ENCODE assay signal across 15 cellular contexts in the genomic region with DNA sequence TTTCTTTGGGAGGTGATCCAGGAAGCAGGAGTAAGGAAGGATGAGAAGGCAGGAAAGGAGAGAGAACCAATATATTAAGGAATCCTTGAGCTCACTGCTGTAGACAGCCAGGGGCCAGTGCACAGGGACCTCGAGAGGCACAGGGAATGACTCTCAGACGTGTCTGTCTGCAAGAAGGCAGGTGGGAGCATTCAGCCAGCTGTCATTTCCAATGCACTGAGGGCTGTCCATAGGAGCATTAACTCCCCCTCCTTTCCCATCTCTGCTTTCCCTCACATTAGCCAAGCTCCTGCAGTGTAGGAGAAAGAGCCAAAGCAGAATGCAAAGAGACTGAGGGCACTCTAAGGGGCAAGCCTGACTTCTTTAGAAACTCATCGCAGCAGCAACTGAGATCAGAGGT.
DNase-seq lines count a peak whose midpoint lies in the region; ATAC-seq and TF ChIP-seq lines count a peak whose summit lies in the region.
"Had no signal": no experiment of that assay in that cellular context is flagged by ENCODE, and none has a peak within 500 bp of the region (broad histone marks: within the 10 kb centered on the region; RNA-seq: fewer than 3 reads in every experiment).

No MANE protein-coding gene starts in this region.

- peaks cover 35% of the 10 kb centered on the region for H3K9me3 ChIP-seq in endodermal cell (ENCODE audit: control insufficient read depth, low read length)
- H3K9me3 ChIP-seq in spleen = peaks cover 0 to 11% (median 1%) of the 10 kb centered on the region in 8 donors
- H3K9me3 ChIP-seq: BE2C, HAP-1 had no signal

- H3K9ac ChIP-seq in endodermal cell (ENCODE audit: extremely low read depth, low read length, poor library complexity, severe bottlenecking) = no peak overlapping the region

- H3K4me1 ChIP-seq in endodermal cell (ENCODE audit: control insufficient read depth, insufficient read depth, low read length) (no peaks in the 10 kb centered on the region), spleen (no peaks in the 10 kb centered on the region)
- H3K4me1 ChIP-seq: BE2C, HAP-1 had no signal

- TF ChIP-seq CTCF in endodermal cell (conservative IDR thresholded peaks at IDR 0.05) (no peak), nephron (IDR thresholded peaks at IDR 0.05; ENCODE audit: unreplicated experiment in 3 of 3) (no peak), spleen (IDR thresholded peaks at IDR 0.05 in 8 of 11, conservative IDR thresholded peaks at IDR 0.05 in 3 of 11) (no peak)

- H3K9me3 Mint-ChIP-seq in endodermal cell (peaks cover 40% of the 10 kb centered on the region), nephron (peaks cover 24% of the 10 kb centered on the region)

- H3K36me3 ChIP-seq in endodermal cell (ENCODE audit: control insufficient read depth, insufficient read depth, low read length) (no peaks in the 10 kb centered on the region), spleen (no peaks in the 10 kb centered on the region)
- H3K36me3 ChIP-seq: BE2C, HAP-1 had no signal

- H3K4me3 ChIP-seq in endodermal cell (ENCODE audit: low read length) (no peak overlapping the region), spleen (no peak overlapping the region)
- H3K4me3 ChIP-seq: HAP-1 had no signal

- intact Hi-C loops in spleen (cut with DNase I; ENCODE audit: low total_unique reads) = no loop called here
- intact Hi-C loops in head of caudate nucleus (cut with DNase I) = no loop called here

- ATAC-seq in GM19463 (IDR thresholded peaks at IDR 0.05; ENCODE audit: unreplicated experiment) = no peak

- H3K27ac Mint-ChIP-seq in endodermal cell (no peak overlapping the region), nephron (peak overlapping the region in 2 of 3 experiments; percentile 4 to 14)

- peak; percentile 26 for DNase-seq in NCI-H69 (lab: John Stamatoyannopoulos, UW)
- no peak for DNase-seq in endodermal cell
- DNase-seq in spleen = no peak
- DNase-seq in head of caudate nucleus = no peak
- no peak for DNase-seq in AG08396 (ENCODE audit: low spot score)
- DNase-seq: BE2C; CD4-positive, alpha-beta memory T cell; COR-L47; DMS153; DND-41; GDM1 had no signal

- H3K27me3 Mint-ChIP-seq in endodermal cell (ENCODE audit: insufficient read depth) (peaks cover 2% of the 10 kb centered on the region), nephron (ENCODE audit: low read depth) (no peaks in the 10 kb centered on the region)

- TF ChIP-seq POLR2A in spleen (IDR thresholded peaks at IDR 0.05) = no peak

- peak overlapping the region; percentile 20 for H3K27ac ChIP-seq in endodermal cell (ENCODE audit: low read depth, low read length)
- no peak overlapping the region for H3K27ac ChIP-seq in spleen
- H3K27ac ChIP-seq: C4-2B had no signal

- H3K27me3 ChIP-seq in endodermal cell (ENCODE audit: control insufficient read depth, insufficient read depth, low read length, poor library complexity, severe bottlenecking) (no peaks in the 10 kb centered on the region), spleen (replicated peaks in 1 of 7) (no peaks in the 10 kb centered on the region)
- H3K27me3 ChIP-seq: BE2C had no signal

- H3K36me3 Mint-ChIP-seq in endodermal cell (ENCODE audit: low read depth) (peaks cover 4% of the 10 kb centered on the region), nephron (ENCODE audit: low read depth) (no peaks in the 10 kb centered on the region)
- H3K36me3 Mint-ChIP-seq: CD4-positive, alpha-beta memory T cell had no signal

- H3K4me1 Mint-ChIP-seq in endodermal cell (peaks cover 9% of the 10 kb centered on the region), nephron (peaks cover 20% of the 10 kb centered on the region)
- H3K4me1 Mint-ChIP-seq: CD4-positive, alpha-beta memory T cell had no signal

- H3K4me3 Mint-ChIP-seq in endodermal cell (no peak overlapping the region), nephron (peak overlapping the region in 1 of 3 experiments; percentile 7)
- H3K4me3 Mint-ChIP-seq: CD4-positive, alpha-beta memory T cell had no signal

- WGBS in endodermal cell (ENCODE audit: insufficient coverage in 1 of 2, insufficient read length in 1 of 2), 2 experiments = 70 to 85% methylated on average over 3 of the region's 3 CpGs
- WGBS in spleen, 5 donors = 68 to 80% (median 72%) methylated on average over 3 of the region's 3 CpGs
